ENCODE assay signal across 1 cellular context in genomic region chr13:20191902-20192469, GRCh38.
TF ChIP-seq lines count a peak whose summit lies in the region.

No MANE protein-coding gene starts in this region.

TF ChIP-seq in IMR-90, 13 proteins besides CTCF, POLR2A, EP300 and RAD21 (continued from another document):
- TF ChIP-seq ELK1 (IDR thresholded peaks at IDR 0.05; ENCODE audit: borderline replicate concordance, low read depth, low read length) (no peak), NFE2L2 (IDR thresholded peaks at IDR 0.05; ENCODE audit: low read depth, low read length) (no peak), MXI1 (IDR thresholded peaks at IDR 0.05; ENCODE audit: borderline replicate concordance, low read depth, low read length) (no peak), CHD1 (IDR thresholded peaks at IDR 0.05; ENCODE audit: low read depth, low read length) (no peak), RFX5 (IDR thresholded peaks at IDR 0.05; ENCODE audit: low read depth, low read length) (no peak), RCOR1 (IDR thresholded peaks at IDR 0.05; ENCODE audit: insufficient replicate concordance, low read length) (no peak), BHLHE40 (IDR thresholded peaks at IDR 0.05; ENCODE audit: low read depth, low read length) (no peak), MAZ (IDR thresholded peaks at IDR 0.05; ENCODE audit: borderline replicate concordance, low read depth, low read length) (no peak), FOS (IDR thresholded peaks at IDR 0.05; ENCODE audit: low read depth, low read length) (no peak), CEBPB (IDR thresholded peaks at IDR 0.05; ENCODE audit: low read depth, low read length) (no peak), MAFK (IDR thresholded peaks at IDR 0.05; ENCODE audit: low read depth, low read length) (no peak)
- TF ChIP-seq, protein P1, sequence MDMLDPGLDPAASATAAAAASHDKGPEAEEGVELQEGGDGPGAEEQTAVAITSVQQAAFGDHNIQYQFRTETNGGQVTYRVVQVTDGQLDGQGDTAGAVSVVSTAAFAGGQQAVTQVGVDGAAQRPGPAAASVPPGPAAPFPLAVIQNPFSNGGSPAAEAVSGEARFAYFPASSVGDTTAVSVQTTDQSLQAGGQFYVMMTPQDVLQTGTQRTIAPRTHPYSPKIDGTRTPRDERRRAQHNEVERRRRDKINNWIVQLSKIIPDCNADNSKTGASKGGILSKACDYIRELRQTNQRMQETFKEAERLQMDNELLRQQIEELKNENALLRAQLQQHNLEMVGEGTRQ (IDR thresholded peaks at IDR 0.05; ENCODE audit: low read depth, low read length): no peak
